Comparison of ENCODE assay signal across 16 cellular contexts in genomic region chr2:162795312-162795711, GRCh38. TPM values are rescaled to one million over a fixed set of nuclear protein-coding genes. Genes with fewer than 3 reads are reported as not detected.
A peak's percentile ranks its signal among the peaks of the same experiment; 100 is the strongest.
DNase-seq lines count a peak whose midpoint lies in the region; ATAC-seq, FAIRE-seq and TF ChIP-seq lines count a peak whose summit lies in the region.
"Had no signal": no experiment of that assay in that cellular context is flagged by ENCODE, and none has a peak within 500 bp of the region (broad histone marks: within the 10 kb centered on the region; RNA-seq: fewer than 3 reads in every experiment).

No MANE protein-coding gene starts in this region.

- WGBS in small intestine, 3 donors: 24 to 65% (median 39%) methylated on average over 1 of the region's 1 CpG

- no peaks in the 10 kb centered on the region for H3K36me3 ChIP-seq in small intestine (ENCODE audit: control insufficient read depth in 2 of 2, insufficient read depth in 2 of 2, low read length in 2 of 2)
- H3K36me3 ChIP-seq: neutrophil had no signal

- H3K4me3 ChIP-seq in epithelial cell of esophagus (ENCODE audit: low read length): no peak overlapping the region
- no peak overlapping the region for H3K4me3 ChIP-seq in small intestine (ENCODE audit: low read depth in 1 of 2, low read length in 2 of 2)

- H3K27ac ChIP-seq in small intestine (ENCODE audit: low read depth in 1 of 2, low read length in 1 of 2): no peak overlapping the region
- H3K27ac ChIP-seq: neutrophil had no signal

- ATAC-seq in GM19324 (IDR thresholded peaks at IDR 0.05; ENCODE audit: low FRiP score, unreplicated experiment): no peak
- ATAC-seq in HG03469 (IDR thresholded peaks at IDR 0.05; ENCODE audit: unreplicated experiment): no peak
- ATAC-seq: left cardiac atrium had no signal

- FAIRE-seq in small intestine (lab: Jason Lieb, UNC): no peak

- peak; percentile 66 for TF ChIP-seq CTCF in epithelial cell of esophagus (IDR thresholded peaks at IDR 0.05; ENCODE audit: insufficient read depth, low read depth, low read length, missing control alignments)

- H3K4me1 ChIP-seq in small intestine (ENCODE audit: control insufficient read depth in 2 of 2, insufficient read depth in 1 of 2, low read depth in 1 of 2, low read length in 1 of 2): no peaks in the 10 kb centered on the region

- H3K27me3 ChIP-seq in small intestine (ENCODE audit: control insufficient read depth in 2 of 2, insufficient read depth in 2 of 2, low read length in 2 of 2): no peaks in the 10 kb centered on the region
- H3K27me3 ChIP-seq: neutrophil had no signal

- H3K9me3 ChIP-seq in small intestine (ENCODE audit: control insufficient read depth, low read depth): no peaks in the 10 kb centered on the region
- H3K9me3 ChIP-seq: neutrophil had no signal

- DNase-seq in NCI-H82 (lab: John Stamatoyannopoulos, UW) (peak; percentile 10), NCI-H82 treated with DMSO at 0.1 percent for 48 hours (lab: John Stamatoyannopoulos, UW; ENCODE audit: unreplicated experiment) (no peak), NCI-H446 treated with DMSO at 0.1 percent for 48 hours (lab: John Stamatoyannopoulos, UW) (peak; percentile 17), epithelial cell of esophagus (ENCODE audit: low read depth) (peak; percentile 61), small intestine (peak; percentile 30), NOMO-1 (lab: John Stamatoyannopoulos, UW; ENCODE audit: unreplicated experiment in 2 of 2) (no peak)
- DNase-seq: activated naive CD8-positive, alpha-beta T cell treated with anti-CD3 and anti-CD28 coated beads, Interleukin-2, amount 10 ng/mL, durations not matched to agents 7 days and 5 days; EL; left cardiac atrium; NCI-H1694; stimulated activated CD4-positive, alpha-beta T cell treated with anti-CD3 and anti-CD28 coated beads, Interleukin-12 subunit alpha, Interleukin-12 subunit beta, amount 100 ng/mL, for 4 hours had no signal

RNA-seq across cellular contexts. Expression of gene KCNH7, which starts 43.3 kb away (rescaled TPM):
- under 1 TPM in 1 of 3 donors, not detected in 2; 0.04 TPM for polyA plus RNA-seq in small intestine
- polyA plus RNA-seq: AG04450, urinary bladder had no signal

Comparison
In these comparisons a context has a peak if more than half of its experiments do, and no peak if none do; other contexts are left out.
1. DNase-seq: peak in NCI-H82 (single experiment), NCI-H446 treated with DMSO at 0.1 percent for 48 hours (single experiment), epithelial cell of esophagus (single experiment) and small intestine (single experiment); none in NCI-H82 treated with DMSO at 0.1 percent for 48 hours (single experiment) and NOMO-1 (0 of 2).